In the genomic region with DNA sequence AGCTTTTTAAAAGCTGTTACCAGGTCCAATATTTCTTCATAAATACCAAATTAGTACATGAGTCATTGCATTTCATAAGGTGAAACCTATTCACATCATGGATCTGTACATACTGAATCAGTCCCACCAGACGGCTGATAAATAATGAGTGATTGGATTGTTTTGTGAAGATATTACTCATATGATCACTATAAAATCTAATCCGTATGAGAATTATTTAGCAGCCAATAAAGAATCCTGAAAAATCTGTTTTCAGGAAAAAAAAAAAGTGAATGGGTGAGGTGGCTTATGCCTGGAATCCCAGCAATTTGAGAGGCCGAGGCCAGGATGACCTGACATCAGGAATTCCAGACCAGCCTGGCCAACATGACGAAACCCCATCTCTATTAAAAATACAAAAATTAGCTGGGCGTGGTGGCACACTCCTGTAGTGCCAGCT, we compare ENCODE assay signal across 10 cellular contexts.
A peak's percentile ranks its signal among the peaks of the same experiment; 100 is the strongest.
DNase-seq lines count a peak whose midpoint lies in the region; ATAC-seq and TF ChIP-seq lines count a peak whose summit lies in the region.
"Had no signal": no experiment of that assay in that cellular context is flagged by ENCODE, and none has a peak within 500 bp of the region (broad histone marks: within the 10 kb centered on the region; RNA-seq: fewer than 3 reads in every experiment).

No MANE protein-coding gene starts in this region.

- H3K27me3 ChIP-seq in SK-N-SH (ENCODE audit: insufficient read depth), result no peaks in the 10 kb centered on the region
- H3K27me3 ChIP-seq in gastrocnemius medialis, result no peaks in the 10 kb centered on the region
- H3K27me3 ChIP-seq: gastroesophageal sphincter had no signal

- in situ Hi-C loops in gastrocnemius medialis (cut with MboI; ENCODE audit: low sequenced_read_pairs in 4 of 4), result no loop called here

- ATAC-seq in gastrocnemius medialis (peak in 1 of 2 donors; percentile 31), HG02610 (IDR thresholded peaks at IDR 0.05; ENCODE audit: unreplicated experiment) (no peak)
- ATAC-seq: gastroesophageal sphincter had no signal

- intact Hi-C loops in gastrocnemius medialis (cut with DNase I; ENCODE audit: low total_unique reads), result loop anchor here (5.0 kb wide), 1 partner anchor 141 kb away; no protein-coding TSS in a partner anchor

- H3K4me1 Mint-ChIP-seq in activated T-cell treated with anti-CD3 and anti-CD28 coated beads, Interleukin-2, amount 50 U/mL, for 24 hours (ENCODE audit: low read depth), result peaks cover 71% of the 10 kb centered on the region

- H3K9ac ChIP-seq in SK-N-SH, result no peak overlapping the region

- H3K79me2 ChIP-seq in SK-N-SH (ENCODE audit: insufficient read depth), result no peaks in the 10 kb centered on the region

- no peak for TF ChIP-seq CTCF in SK-N-SH (IDR thresholded peaks at IDR 0.05)
- no peak for TF ChIP-seq CTCF in gastrocnemius medialis (IDR thresholded peaks at IDR 0.05 in 4 of 5, conservative IDR thresholded peaks at IDR 0.05 in 1 of 5)
- no peak for TF ChIP-seq CTCF in GM20000 (IDR thresholded peaks at IDR 0.05; ENCODE audit: extremely low read depth, missing control alignments)

- H3K4me1 ChIP-seq in SK-N-SH (ENCODE audit: control insufficient read depth in 1 of 2, insufficient read depth in 2 of 2, low read depth in 1 of 2, low read length in 1 of 2) (peaks cover 0 to 37% of the 10 kb centered on the region in 2 experiments; a peak in 3 of 4 replicates), gastrocnemius medialis (peaks cover 14 to 34% of the 10 kb centered on the region in 2 donors)

- H3K36me3 ChIP-seq in SK-N-SH (replicated peaks in 1 of 2; ENCODE audit: control insufficient read depth in 1 of 2, insufficient read depth in 2 of 2, low read length in 1 of 2) (no peaks in the 10 kb centered on the region), gastrocnemius medialis (no peaks in the 10 kb centered on the region)
- H3K36me3 ChIP-seq: gastroesophageal sphincter had no signal

- TF ChIP-seq EP300 in SK-N-SH (IDR thresholded peaks at IDR 0.05; ENCODE audit: borderline replicate concordance in 1 of 2, low read depth in 1 of 2, low read length in 1 of 2), result peak in 1 of 2 experiments; percentile 58; a peak in 1 of 4 replicates

- no peaks in the 10 kb centered on the region for H4K20me1 ChIP-seq in SK-N-SH (ENCODE audit: insufficient read depth)

- TF ChIP-seq RAD21 in SK-N-SH (IDR thresholded peaks at IDR 0.05; ENCODE audit: low read length), result no peak

- 29% methylated on average over 5 of the region's 5 CpGs for WGBS in SK-N-SH (ENCODE audit: low lambda C conversion rate)

- TF ChIP-seq POLR2A in gastrocnemius medialis (IDR thresholded peaks at IDR 0.05), result no peak

- H3K27ac ChIP-seq in SK-N-SH (ENCODE audit: low read depth in 2 of 2, low read length in 1 of 2), result peak overlapping the region; percentile 16; a peak in 2 of 4 replicates
- H3K27ac ChIP-seq in epithelial cell of prostate, result peak overlapping the region; percentile 100
- peak overlapping the region in 3 of 4 donors; percentile 47 to 91 (median 53) for H3K27ac ChIP-seq in gastrocnemius medialis
- H3K27ac ChIP-seq: gastroesophageal sphincter had no signal

- H3K4me3 Mint-ChIP-seq in activated T-cell treated with anti-CD3 and anti-CD28 coated beads, Interleukin-2, amount 50 U/mL, for 24 hours, result peak overlapping the region; percentile 8

- no peaks in the 10 kb centered on the region for H3K9me3 Mint-ChIP-seq in activated T-cell treated with anti-CD3 and anti-CD28 coated beads, Interleukin-2, amount 50 U/mL, for 24 hours

- no peaks in the 10 kb centered on the region for H3K9me2 ChIP-seq in SK-N-SH

- no peak overlapping the region for H3K4me2 ChIP-seq in SK-N-SH

- H3K4me3 ChIP-seq in SK-N-SH (ENCODE audit: low read depth in 2 of 2, low read length in 1 of 2), result no peak overlapping the region
- H3K4me3 ChIP-seq in gastrocnemius medialis, result no peak overlapping the region
- H3K4me3 ChIP-seq: gastroesophageal sphincter had no signal

- peaks cover 28% of the 10 kb centered on the region for H3F3A ChIP-seq in SK-N-SH (replicated peaks; ENCODE audit: insufficient read depth)

- peaks cover 13% of the 10 kb centered on the region for H3K36me3 Mint-ChIP-seq in activated T-cell treated with anti-CD3 and anti-CD28 coated beads, Interleukin-2, amount 50 U/mL, for 24 hours (ENCODE audit: low read depth)

- POLR2A ChIA-PET in SK-N-SH (lab: Yijun Ruan, JAX), result interaction anchor here (0.7 kb wide), 1 partner anchor 51 kb away, joined by 4 read pairs; no protein-coding TSS in a partner anchor

- H3K27me3 Mint-ChIP-seq in activated T-cell treated with anti-CD3 and anti-CD28 coated beads, Interleukin-2, amount 50 U/mL, for 24 hours, result no peaks in the 10 kb centered on the region

- H2AFZ ChIP-seq in SK-N-SH (ENCODE audit: low read depth), result peak overlapping the region; percentile 21; the same call in 1 of the 2 replicates

- no peak for DNase-seq in activated T-cell treated with anti-CD3 and anti-CD28 coated beads, Interleukin-2, amount 50 U/mL, for 24 hours
- DNase-seq in activated T-cell treated with anti-CD3 and anti-CD28 coated beads, Interleukin-2, amount 50 U/mL, for 1 hour, result no peak
- DNase-seq in SK-N-SH (no peak), epithelial cell of prostate (ENCODE audit: low read depth, low spot score) (peak; percentile 94), gastrocnemius medialis (no peak), NCI-H1105 treated with DMSO at 0.1 percent for 48 hours (lab: John Stamatoyannopoulos, UW) (no peak), GM20000 (ENCODE audit: low spot score) (no peak)
- DNase-seq: MV-4-11 had no signal

- H3K9me3 ChIP-seq in SK-N-SH (no peaks in the 10 kb centered on the region), gastrocnemius medialis (no peaks in the 10 kb centered on the region)
- H3K9me3 ChIP-seq: gastroesophageal sphincter had no signal

- peak overlapping the region; percentile 100 for H3K27ac Mint-ChIP-seq in activated T-cell treated with anti-CD3 and anti-CD28 coated beads, Interleukin-2, amount 50 U/mL, for 24 hours

- CTCF ChIA-PET in SK-N-SH (lab: Yijun Ruan, JAX), result interaction anchor here (0.9 kb wide), 1 partner anchor 1108 kb away, joined by 3 read pairs; no protein-coding TSS in a partner anchor

TF ChIP-seq in SK-N-SH, 30 proteins besides CTCF, POLR2A, EP300 and RAD21 (continues in another document):
- TF ChIP-seq MXI1 (IDR thresholded peaks at IDR 0.05; ENCODE audit: low read depth, low read length) (no peak), RXRA (IDR thresholded peaks at IDR 0.05; ENCODE audit: borderline replicate concordance, low read depth) (no peak), NRF1 (IDR thresholded peaks at IDR 0.05; ENCODE audit: low read depth, low read length) (no peak), TCF12 (IDR thresholded peaks at IDR 0.05) (peak; percentile 76), ELF1 (IDR thresholded peaks at IDR 0.05) (no peak), TEAD4 (IDR thresholded peaks at IDR 0.05; ENCODE audit: borderline replicate concordance, insufficient read depth) (peak; percentile 72; the same call in 1 of the 2 replicates), GATA2 (CRISPR knock-in tag; IDR thresholded peaks at IDR 0.05) (no peak), MAX (IDR thresholded peaks at IDR 0.05; ENCODE audit: low read depth) (0 out of 2 replicates have a peak, but pooled peaks have one; percentile 17), SMC3 (IDR thresholded peaks at IDR 0.05; ENCODE audit: low read depth, low read length) (no peak), JUND (IDR thresholded peaks at IDR 0.05) (peak; percentile 17; the same call in 1 of the 2 replicates), NFIC (IDR thresholded peaks at IDR 0.05; ENCODE audit: borderline replicate concordance) (no peak), MEF2A (IDR thresholded peaks at IDR 0.05; ENCODE audit: borderline replicate concordance, low read depth) (peak; percentile 53; the same call in 1 of the 2 replicates), YY1 (IDR thresholded peaks at IDR 0.05; ENCODE audit: low read depth) (no peak), TAF1 (IDR thresholded peaks at IDR 0.05; ENCODE audit: borderline replicate concordance, low read depth, low read length) (no peak), FOSL2 (IDR thresholded peaks at IDR 0.05; ENCODE audit: borderline replicate concordance, low read depth) (peak; percentile 35; the same call in 1 of the 2 replicates), FOXM1 (IDR thresholded peaks at IDR 0.05; ENCODE audit: low read depth) (no peak), RFX5 (IDR thresholded peaks at IDR 0.05; ENCODE audit: low read length) (no peak)
- TF ChIP-seq, protein P1, sequence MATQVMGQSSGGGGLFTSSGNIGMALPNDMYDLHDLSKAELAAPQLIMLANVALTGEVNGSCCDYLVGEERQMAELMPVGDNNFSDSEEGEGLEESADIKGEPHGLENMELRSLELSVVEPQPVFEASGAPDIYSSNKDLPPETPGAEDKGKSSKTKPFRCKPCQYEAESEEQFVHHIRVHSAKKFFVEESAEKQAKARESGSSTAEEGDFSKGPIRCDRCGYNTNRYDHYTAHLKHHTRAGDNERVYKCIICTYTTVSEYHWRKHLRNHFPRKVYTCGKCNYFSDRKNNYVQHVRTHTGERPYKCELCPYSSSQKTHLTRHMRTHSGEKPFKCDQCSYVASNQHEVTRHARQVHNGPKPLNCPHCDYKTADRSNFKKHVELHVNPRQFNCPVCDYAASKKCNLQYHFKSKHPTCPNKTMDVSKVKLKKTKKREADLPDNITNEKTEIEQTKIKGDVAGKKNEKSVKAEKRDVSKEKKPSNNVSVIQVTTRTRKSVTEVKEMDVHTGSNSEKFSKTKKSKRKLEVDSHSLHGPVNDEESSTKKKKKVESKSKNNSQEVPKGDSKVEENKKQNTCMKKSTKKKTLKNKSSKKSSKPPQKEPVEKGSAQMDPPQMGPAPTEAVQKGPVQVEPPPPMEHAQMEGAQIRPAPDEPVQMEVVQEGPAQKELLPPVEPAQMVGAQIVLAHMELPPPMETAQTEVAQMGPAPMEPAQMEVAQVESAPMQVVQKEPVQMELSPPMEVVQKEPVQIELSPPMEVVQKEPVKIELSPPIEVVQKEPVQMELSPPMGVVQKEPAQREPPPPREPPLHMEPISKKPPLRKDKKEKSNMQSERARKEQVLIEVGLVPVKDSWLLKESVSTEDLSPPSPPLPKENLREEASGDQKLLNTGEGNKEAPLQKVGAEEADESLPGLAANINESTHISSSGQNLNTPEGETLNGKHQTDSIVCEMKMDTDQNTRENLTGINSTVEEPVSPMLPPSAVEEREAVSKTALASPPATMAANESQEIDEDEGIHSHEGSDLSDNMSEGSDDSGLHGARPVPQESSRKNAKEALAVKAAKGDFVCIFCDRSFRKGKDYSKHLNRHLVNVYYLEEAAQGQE (IDR thresholded peaks at IDR 0.05; ENCODE audit: low read depth, low read length), result no peak

Comparison
In these comparisons a context has a peak if more than half of its experiments do, and no peak if none do; other contexts are left out.
1. H3K27ac ChIP-seq: peak in every context shown above with its lines; median percentile 100 in epithelial cell of prostate; 53 in gastrocnemius medialis; 16 in SK-N-SH.